ENCODE assay signal across 18 cellular contexts in genomic region chr12:89840162-89840922, GRCh38.
A peak's percentile ranks its signal among the peaks of the same experiment; 100 is the strongest.
DNase-seq lines count a peak whose midpoint lies in the region; FAIRE-seq and TF ChIP-seq lines count a peak whose summit lies in the region.
"Had no signal": no experiment of that assay in that cellular context is flagged by ENCODE, and none has a peak within 500 bp of the region (broad histone marks: within the 10 kb centered on the region; RNA-seq: fewer than 3 reads in every experiment).

No MANE protein-coding gene starts in this region.

- no peak for TF ChIP-seq CTCF in fibroblast of villous mesenchyme (IDR thresholded peaks at IDR 0.05; ENCODE audit: insufficient read depth, low read depth, low read length)

- H3K4me3 ChIP-seq in fibroblast of villous mesenchyme (ENCODE audit: low read depth, low read length) = no peak overlapping the region

- DNase-seq in DMS53 treated with DMSO at 0.1 percent for 48 hours (lab: John Stamatoyannopoulos, UW; ENCODE audit: unreplicated experiment) = peak; percentile 63
- DNase-seq in HCEC 1CT = peak; percentile 19
- DNase-seq in SHP77 (lab: John Stamatoyannopoulos, UW) = peak; percentile 77 to 78
- peak; percentile 65 for DNase-seq in fibroblast of villous mesenchyme (ENCODE audit: low read depth)
- no peak for DNase-seq in urothelium cell line (ENCODE audit: low spot score)
- no peak for DNase-seq in D341Med (ENCODE audit: low spot score)
- no peak for DNase-seq in nucleus accumbens (lab: John Stamatoyannopoulos, UW)
- no peak for DNase-seq in HT-29 (ENCODE audit: low spot score)
- DNase-seq: activated B cell treated with CpG ODN at 0.5 μM for 24 hours; activated effector memory CD4-positive, alpha-beta T cell treated with Interleukin-2 at 50 U/mL for 16 hours; amniotic stem cell; DMS79 treated with DMSO at 0.1 percent for 48 hours; endodermal cell; foreskin keratinocyte; left cardiac atrium; NCI-H1092; stimulated activated naive CD8-positive, alpha-beta T cell treated with anti-CD3 and anti-CD28 coated beads, Interleukin-15, amount 100 ng/mL, for 72 hours; T-helper 17 cell had no signal

- FAIRE-seq in urothelium cell line (lab: Jason Lieb, UNC) = no peak

Comparison
In these comparisons a context has a peak if more than half of its experiments do, and no peak if none do; other contexts are left out.
1. DNase-seq: peak in DMS53 treated with DMSO at 0.1 percent for 48 hours (single experiment), HCEC 1CT (single experiment), SHP77 (2 of 2) and fibroblast of villous mesenchyme (single experiment); none in urothelium cell line (single experiment), D341Med (single experiment), nucleus accumbens (0 of 56) and HT-29 (single experiment).